Comparison of ENCODE assay signal across 1 cellular context in the genomic region with DNA sequence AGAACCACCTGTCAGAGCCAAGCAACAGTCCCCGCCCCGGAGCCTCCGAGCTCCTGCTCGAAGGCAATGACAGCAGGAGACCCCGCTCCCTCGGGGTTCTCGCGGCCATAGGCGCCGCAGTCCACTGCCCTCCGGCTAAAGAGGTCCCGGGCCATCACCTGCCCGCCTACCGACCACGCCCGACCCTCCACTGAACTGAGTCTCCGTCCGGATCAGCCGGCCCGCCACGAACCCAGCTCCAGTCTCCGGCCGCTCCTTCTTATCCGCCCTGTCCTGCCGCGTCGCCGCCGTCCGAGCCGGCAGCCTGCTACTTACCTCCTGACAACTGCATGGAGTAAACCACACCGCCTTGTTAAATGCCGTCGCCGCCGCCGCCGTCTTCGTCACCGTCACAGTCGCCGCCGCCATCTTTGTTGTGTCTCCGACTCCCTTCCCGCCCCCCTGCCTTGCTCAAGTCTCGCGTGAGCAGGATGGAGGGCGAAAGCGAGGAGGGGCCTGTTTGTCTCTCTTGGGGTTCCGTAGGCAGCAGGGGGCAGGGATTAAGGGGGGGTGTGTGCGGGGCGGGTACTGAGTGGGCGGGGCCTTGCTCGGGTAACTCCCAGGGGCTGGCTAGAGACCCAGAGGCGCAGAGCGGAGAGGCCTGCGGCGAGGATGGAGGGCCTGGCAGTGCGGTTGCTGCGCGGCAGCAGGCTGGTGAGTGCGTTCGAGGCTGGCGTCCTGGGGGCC.
A peak's percentile ranks its signal among the peaks of the same experiment; 100 is the strongest.
TF ChIP-seq lines count a peak whose summit lies in the region.

A gene (plus strand): TSS at position 628 of the 726 bp plus-strand sequence. CDS start 24 bp downstream, at position 652.
A gene with protein sequence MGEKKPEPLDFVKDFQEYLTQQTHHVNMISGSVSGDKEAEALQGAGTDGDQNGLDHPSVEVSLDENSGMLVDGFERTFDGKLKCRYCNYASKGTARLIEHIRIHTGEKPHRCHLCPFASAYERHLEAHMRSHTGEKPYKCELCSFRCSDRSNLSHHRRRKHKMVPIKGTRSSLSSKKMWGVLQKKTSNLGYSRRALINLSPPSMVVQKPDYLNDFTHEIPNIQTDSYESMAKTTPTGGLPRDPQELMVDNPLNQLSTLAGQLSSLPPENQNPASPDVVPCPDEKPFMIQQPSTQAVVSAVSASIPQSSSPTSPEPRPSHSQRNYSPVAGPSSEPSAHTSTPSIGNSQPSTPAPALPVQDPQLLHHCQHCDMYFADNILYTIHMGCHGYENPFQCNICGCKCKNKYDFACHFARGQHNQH (minus strand): TSS at position 417 of the 726 bp plus-strand sequence. CDS start 10,170 bp downstream, outside the sequence.

TF ChIP-seq in HEK293, 187 proteins besides CTCF, POLR2A, EP300 and RAD21 (continued from another document and continues in another):
- TF ChIP-seq, protein P1, sequence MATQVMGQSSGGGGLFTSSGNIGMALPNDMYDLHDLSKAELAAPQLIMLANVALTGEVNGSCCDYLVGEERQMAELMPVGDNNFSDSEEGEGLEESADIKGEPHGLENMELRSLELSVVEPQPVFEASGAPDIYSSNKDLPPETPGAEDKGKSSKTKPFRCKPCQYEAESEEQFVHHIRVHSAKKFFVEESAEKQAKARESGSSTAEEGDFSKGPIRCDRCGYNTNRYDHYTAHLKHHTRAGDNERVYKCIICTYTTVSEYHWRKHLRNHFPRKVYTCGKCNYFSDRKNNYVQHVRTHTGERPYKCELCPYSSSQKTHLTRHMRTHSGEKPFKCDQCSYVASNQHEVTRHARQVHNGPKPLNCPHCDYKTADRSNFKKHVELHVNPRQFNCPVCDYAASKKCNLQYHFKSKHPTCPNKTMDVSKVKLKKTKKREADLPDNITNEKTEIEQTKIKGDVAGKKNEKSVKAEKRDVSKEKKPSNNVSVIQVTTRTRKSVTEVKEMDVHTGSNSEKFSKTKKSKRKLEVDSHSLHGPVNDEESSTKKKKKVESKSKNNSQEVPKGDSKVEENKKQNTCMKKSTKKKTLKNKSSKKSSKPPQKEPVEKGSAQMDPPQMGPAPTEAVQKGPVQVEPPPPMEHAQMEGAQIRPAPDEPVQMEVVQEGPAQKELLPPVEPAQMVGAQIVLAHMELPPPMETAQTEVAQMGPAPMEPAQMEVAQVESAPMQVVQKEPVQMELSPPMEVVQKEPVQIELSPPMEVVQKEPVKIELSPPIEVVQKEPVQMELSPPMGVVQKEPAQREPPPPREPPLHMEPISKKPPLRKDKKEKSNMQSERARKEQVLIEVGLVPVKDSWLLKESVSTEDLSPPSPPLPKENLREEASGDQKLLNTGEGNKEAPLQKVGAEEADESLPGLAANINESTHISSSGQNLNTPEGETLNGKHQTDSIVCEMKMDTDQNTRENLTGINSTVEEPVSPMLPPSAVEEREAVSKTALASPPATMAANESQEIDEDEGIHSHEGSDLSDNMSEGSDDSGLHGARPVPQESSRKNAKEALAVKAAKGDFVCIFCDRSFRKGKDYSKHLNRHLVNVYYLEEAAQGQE (tag by site-specific recombination; IDR thresholded peaks at IDR 0.05): no peak; the same call in 1 of the 2 replicates
- peak; percentile 83 for TF ChIP-seq ZNF629 (tag by site-specific recombination; IDR thresholded peaks at IDR 0.05)
- TF ChIP-seq ZNF24 (tag by site-specific recombination; IDR thresholded peaks at IDR 0.05): no peak; the same call in 1 of the 2 replicates
- TF ChIP-seq ZNF214 (tag by site-specific recombination; IDR thresholded peaks at IDR 0.05; ENCODE audit: borderline replicate concordance): no peak
- peak; percentile 70; the same call in 1 of the 2 replicates for TF ChIP-seq ZNF501 (tag by site-specific recombination; IDR thresholded peaks at IDR 0.05)
- TF ChIP-seq GLIS2 (tag by site-specific recombination; IDR thresholded peaks at IDR 0.05): peak; percentile 98
- no peak for TF ChIP-seq ZNF621 (tag by site-specific recombination; IDR thresholded peaks at IDR 0.05)
- peak; percentile 96 for TF ChIP-seq ZXDB (tag by site-specific recombination; IDR thresholded peaks at IDR 0.05)
- no peak for TF ChIP-seq ZNF239 (tag by site-specific recombination; IDR thresholded peaks at IDR 0.05)
- TF ChIP-seq, protein P2, sequence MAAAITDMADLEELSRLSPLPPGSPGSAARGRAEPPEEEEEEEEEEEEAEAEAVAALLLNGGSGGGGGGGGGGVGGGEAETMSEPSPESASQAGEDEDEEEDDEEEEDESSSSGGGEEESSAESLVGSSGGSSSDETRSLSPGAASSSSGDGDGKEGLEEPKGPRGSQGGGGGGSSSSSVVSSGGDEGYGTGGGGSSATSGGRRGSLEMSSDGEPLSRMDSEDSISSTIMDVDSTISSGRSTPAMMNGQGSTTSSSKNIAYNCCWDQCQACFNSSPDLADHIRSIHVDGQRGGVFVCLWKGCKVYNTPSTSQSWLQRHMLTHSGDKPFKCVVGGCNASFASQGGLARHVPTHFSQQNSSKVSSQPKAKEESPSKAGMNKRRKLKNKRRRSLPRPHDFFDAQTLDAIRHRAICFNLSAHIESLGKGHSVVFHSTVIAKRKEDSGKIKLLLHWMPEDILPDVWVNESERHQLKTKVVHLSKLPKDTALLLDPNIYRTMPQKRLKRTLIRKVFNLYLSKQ (tag by site-specific recombination; IDR thresholded peaks at IDR 0.05; ENCODE audit: borderline replicate concordance): no peak
- TF ChIP-seq, protein P3, sequence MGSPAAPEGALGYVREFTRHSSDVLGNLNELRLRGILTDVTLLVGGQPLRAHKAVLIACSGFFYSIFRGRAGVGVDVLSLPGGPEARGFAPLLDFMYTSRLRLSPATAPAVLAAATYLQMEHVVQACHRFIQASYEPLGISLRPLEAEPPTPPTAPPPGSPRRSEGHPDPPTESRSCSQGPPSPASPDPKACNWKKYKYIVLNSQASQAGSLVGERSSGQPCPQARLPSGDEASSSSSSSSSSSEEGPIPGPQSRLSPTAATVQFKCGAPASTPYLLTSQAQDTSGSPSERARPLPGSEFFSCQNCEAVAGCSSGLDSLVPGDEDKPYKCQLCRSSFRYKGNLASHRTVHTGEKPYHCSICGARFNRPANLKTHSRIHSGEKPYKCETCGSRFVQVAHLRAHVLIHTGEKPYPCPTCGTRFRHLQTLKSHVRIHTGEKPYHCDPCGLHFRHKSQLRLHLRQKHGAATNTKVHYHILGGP (tag by site-specific recombination; IDR thresholded peaks at IDR 0.05): no peak
- TF ChIP-seq ZNF341 (tag by site-specific recombination; IDR thresholded peaks at IDR 0.05; ENCODE audit: low read depth): no peak
- TF ChIP-seq TCF7L2 (IDR thresholded peaks at IDR 0.05; ENCODE audit: borderline replicate concordance, low read depth, low read length): no peak
- TF ChIP-seq, protein P4, sequence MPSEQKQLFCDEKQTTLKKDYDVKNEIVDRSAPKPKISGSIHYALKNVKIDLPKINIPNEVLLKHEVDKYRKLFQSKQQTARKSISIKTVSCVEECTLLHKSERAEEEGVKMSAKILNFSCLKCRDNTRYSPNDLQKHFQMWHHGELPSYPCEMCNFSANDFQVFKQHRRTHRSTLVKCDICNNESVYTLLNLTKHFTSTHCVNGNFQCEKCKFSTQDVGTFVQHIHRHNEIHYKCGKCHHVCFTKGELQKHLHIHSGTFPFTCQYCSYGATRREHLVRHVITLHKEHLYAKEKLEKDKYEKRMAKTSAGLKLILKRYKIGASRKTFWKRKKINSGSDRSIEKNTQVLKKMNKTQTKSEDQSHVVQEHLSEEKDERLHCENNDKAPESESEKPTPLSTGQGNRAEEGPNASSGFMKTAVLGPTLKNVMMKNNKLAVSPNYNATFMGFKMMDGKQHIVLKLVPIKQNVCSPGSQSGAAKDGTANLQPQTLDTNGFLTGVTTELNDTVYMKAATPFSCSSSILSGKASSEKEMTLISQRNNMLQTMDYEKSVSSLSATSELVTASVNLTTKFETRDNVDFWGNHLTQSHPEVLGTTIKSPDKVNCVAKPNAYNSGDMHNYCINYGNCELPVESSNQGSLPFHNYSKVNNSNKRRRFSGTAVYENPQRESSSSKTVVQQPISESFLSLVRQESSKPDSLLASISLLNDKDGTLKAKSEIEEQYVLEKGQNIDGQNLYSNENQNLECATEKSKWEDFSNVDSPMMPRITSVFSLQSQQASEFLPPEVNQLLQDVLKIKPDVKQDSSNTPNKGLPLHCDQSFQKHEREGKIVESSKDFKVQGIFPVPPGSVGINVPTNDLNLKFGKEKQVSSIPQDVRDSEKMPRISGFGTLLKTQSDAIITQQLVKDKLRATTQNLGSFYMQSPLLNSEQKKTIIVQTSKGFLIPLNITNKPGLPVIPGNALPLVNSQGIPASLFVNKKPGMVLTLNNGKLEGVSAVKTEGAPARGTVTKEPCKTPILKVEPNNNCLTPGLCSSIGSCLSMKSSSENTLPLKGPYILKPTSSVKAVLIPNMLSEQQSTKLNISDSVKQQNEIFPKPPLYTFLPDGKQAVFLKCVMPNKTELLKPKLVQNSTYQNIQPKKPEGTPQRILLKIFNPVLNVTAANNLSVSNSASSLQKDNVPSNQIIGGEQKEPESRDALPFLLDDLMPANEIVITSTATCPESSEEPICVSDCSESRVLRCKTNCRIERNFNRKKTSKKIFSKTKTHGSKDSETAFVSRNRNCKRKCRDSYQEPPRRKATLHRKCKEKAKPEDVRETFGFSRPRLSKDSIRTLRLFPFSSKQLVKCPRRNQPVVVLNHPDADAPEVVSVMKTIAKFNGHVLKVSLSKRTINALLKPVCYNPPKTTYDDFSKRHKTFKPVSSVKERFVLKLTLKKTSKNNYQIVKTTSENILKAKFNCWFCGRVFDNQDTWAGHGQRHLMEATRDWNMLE (tag by site-specific recombination; conservative IDR thresholded peaks at IDR 0.05; ENCODE audit: low read depth): no peak; the same call in 1 of the 2 replicates
- no peak for TF ChIP-seq ZNF155 (tag by site-specific recombination; IDR thresholded peaks at IDR 0.05)
- TF ChIP-seq, protein P5, sequence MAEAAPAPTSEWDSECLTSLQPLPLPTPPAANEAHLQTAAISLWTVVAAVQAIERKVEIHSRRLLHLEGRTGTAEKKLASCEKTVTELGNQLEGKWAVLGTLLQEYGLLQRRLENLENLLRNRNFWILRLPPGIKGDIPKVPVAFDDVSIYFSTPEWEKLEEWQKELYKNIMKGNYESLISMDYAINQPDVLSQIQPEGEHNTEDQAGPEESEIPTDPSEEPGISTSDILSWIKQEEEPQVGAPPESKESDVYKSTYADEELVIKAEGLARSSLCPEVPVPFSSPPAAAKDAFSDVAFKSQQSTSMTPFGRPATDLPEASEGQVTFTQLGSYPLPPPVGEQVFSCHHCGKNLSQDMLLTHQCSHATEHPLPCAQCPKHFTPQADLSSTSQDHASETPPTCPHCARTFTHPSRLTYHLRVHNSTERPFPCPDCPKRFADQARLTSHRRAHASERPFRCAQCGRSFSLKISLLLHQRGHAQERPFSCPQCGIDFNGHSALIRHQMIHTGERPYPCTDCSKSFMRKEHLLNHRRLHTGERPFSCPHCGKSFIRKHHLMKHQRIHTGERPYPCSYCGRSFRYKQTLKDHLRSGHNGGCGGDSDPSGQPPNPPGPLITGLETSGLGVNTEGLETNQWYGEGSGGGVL (tag by site-specific recombination; IDR thresholded peaks at IDR 0.05): peak; percentile 100
- TF ChIP-seq, protein P6, sequence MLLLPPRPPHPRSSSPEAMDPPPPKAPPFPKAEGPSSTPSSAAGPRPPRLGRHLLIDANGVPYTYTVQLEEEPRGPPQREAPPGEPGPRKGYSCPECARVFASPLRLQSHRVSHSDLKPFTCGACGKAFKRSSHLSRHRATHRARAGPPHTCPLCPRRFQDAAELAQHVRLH (tag by site-specific recombination; IDR thresholded peaks at IDR 0.05): no peak
- TF ChIP-seq, protein P7, sequence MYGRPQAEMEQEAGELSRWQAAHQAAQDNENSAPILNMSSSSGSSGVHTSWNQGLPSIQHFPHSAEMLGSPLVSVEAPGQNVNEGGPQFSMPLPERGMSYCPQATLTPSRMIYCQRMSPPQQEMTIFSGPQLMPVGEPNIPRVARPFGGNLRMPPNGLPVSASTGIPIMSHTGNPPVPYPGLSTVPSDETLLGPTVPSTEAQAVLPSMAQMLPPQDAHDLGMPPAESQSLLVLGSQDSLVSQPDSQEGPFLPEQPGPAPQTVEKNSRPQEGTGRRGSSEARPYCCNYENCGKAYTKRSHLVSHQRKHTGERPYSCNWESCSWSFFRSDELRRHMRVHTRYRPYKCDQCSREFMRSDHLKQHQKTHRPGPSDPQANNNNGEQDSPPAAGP (tag by site-specific recombination; IDR thresholded peaks at IDR 0.05): peak; percentile 77
- TF ChIP-seq SP2 (tag by site-specific recombination; IDR thresholded peaks at IDR 0.05): peak; percentile 90
- no peak for TF ChIP-seq ZNF677 (tag by site-specific recombination; IDR thresholded peaks at IDR 0.05)
- no peak for TF ChIP-seq ZFP3 (tag by site-specific recombination; IDR thresholded peaks at IDR 0.05; ENCODE audit: low read depth)
- peak; percentile 87 for TF ChIP-seq ZNF423 (tag by site-specific recombination; IDR thresholded peaks at IDR 0.05)
- peak; percentile 66; the same call in 1 of the 2 replicates for TF ChIP-seq ZEB2 (tag by site-specific recombination; IDR thresholded peaks at IDR 0.05)
- TF ChIP-seq ZNF544 (tag by site-specific recombination; IDR thresholded peaks at IDR 0.05): no peak
- peak; percentile 99 for TF ChIP-seq KLF8 (tag by site-specific recombination; IDR thresholded peaks at IDR 0.05)
- no peak for TF ChIP-seq ZNF416 (tag by site-specific recombination; IDR thresholded peaks at IDR 0.05)
- TF ChIP-seq ZNF350 (tag by site-specific recombination; IDR thresholded peaks at IDR 0.05): no peak
- TF ChIP-seq, protein P8, sequence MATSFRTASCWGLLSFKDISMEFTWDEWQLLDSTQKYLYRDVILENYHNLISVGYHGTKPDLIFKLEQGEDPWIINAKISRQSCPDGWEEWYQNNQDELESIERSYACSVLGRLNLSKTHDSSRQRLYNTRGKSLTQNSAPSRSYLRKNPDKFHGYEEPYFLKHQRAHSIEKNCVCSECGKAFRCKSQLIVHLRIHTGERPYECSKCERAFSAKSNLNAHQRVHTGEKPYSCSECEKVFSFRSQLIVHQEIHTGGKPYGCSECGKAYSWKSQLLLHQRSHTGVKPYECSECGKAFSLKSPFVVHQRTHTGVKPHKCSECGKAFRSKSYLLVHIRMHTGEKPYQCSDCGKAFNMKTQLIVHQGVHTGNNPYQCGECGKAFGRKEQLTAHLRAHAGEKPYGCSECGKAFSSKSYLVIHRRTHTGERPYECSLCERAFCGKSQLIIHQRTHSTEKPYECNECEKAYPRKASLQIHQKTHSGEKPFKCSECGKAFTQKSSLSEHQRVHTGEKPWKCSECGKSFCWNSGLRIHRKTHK (tag by site-specific recombination; IDR thresholded peaks at IDR 0.05): no peak
- no peak for TF ChIP-seq ZNF169 (tag by site-specific recombination; IDR thresholded peaks at IDR 0.05)
- TF ChIP-seq ZNF571 (tag by site-specific recombination; IDR thresholded peaks at IDR 0.05): no peak
- no peak for TF ChIP-seq IKZF3 (tag by site-specific recombination; IDR thresholded peaks at IDR 0.05)
- TF ChIP-seq, protein P9, sequence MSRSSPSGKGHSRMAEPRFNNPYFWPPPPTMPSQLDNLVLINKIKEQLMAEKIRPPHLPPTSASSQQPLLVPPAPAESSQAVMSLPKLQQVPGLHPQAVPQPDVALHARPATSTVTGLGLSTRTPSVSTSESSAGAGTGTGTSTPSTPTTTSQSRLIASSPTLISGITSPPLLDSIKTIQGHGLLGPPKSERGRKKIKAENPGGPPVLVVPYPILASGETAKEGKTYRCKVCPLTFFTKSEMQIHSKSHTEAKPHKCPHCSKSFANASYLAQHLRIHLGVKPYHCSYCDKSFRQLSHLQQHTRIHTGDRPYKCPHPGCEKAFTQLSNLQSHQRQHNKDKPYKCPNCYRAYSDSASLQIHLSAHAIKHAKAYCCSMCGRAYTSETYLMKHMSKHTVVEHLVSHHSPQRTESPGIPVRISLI (tag by site-specific recombination; IDR thresholded peaks at IDR 0.05): no peak
- no peak for TF ChIP-seq MYNN (tag by site-specific recombination; IDR thresholded peaks at IDR 0.05; ENCODE audit: borderline replicate concordance)
- no peak for TF ChIP-seq ZNF624 (tag by site-specific recombination; IDR thresholded peaks at IDR 0.05)
